Comparison of ENCODE assay signal across 9 cellular contexts in genomic region chr7:129298268-129298893, GRCh38.
DNase-seq lines count a peak whose midpoint lies in the region; ATAC-seq and TF ChIP-seq lines count a peak whose summit lies in the region.
"Had no signal": no experiment of that assay in that cellular context is flagged by ENCODE, and none has a peak within 500 bp of the region (broad histone marks: within the 10 kb centered on the region; RNA-seq: fewer than 3 reads in every experiment).

No MANE protein-coding gene starts in this region.

- peaks cover 16% of the 10 kb centered on the region for H3K36me3 Mint-ChIP-seq in WTC11

- no peak overlapping the region for H3K9ac ChIP-seq in colonic mucosa (ENCODE audit: low read depth in 2 of 2, low read length in 2 of 2)
- H3K9ac ChIP-seq: BLaER1 treated with 17β-estradiol and CSF1 and Interleukin-3, amounts not matched to agents 10 nM and 100 nM had no signal

- no peak for TF ChIP-seq POLR2A in NB4 (IDR thresholded peaks at IDR 0.05; ENCODE audit: extremely low read depth, insufficient read length)
- no peak for TF ChIP-seq POLR2A in suprapubic skin (IDR thresholded peaks at IDR 0.05)

- no peak for TF ChIP-seq EP300 in suprapubic skin (IDR thresholded peaks at IDR 0.05)

- H3K9me3 ChIP-seq in colonic mucosa (no peaks in the 10 kb centered on the region), suprapubic skin (no peaks in the 10 kb centered on the region)

- CTCF ChIA-PET in WTC11 (lab: Charles Lee): interaction anchor here (0.6 to 4.5 kb wide), 28 partner anchors 9 to 171 kb away, joined by 3 to 42 read pairs (median 4); partner anchors contain the start of gene AHCYL2

- H3K4me1 Mint-ChIP-seq in WTC11: no peaks in the 10 kb centered on the region

- WGBS in suprapubic skin: 27% methylated on average over 3 of the region's 3 CpGs

- no peaks in the 10 kb centered on the region for H3K4me1 ChIP-seq in colonic mucosa
- peaks cover 13% of the 10 kb centered on the region for H3K4me1 ChIP-seq in suprapubic skin

- no peaks in the 10 kb centered on the region for H3K27me3 Mint-ChIP-seq in WTC11 (ENCODE audit: low read depth)

- intact Hi-C loops in colonic mucosa (cut with DNase I): loop anchor here (2.0 kb wide), 1 partner anchor 80 kb away; no protein-coding TSS in a partner anchor

- H3K27ac ChIP-seq in colonic mucosa (no peak overlapping the region), suprapubic skin (no peak overlapping the region)
- H3K27ac ChIP-seq: BLaER1 treated with 17β-estradiol and CSF1 and Interleukin-3, amounts not matched to agents 10 nM and 100 nM had no signal

- no peak for ATAC-seq in WTC11
- ATAC-seq in HG02623 (IDR thresholded peaks at IDR 0.05; ENCODE audit: unreplicated experiment): no peak

- no peak overlapping the region for H3K27ac Mint-ChIP-seq in WTC11

- H3K27me3 ChIP-seq in colonic mucosa (no peaks in the 10 kb centered on the region), suprapubic skin (no peaks in the 10 kb centered on the region)
- H3K27me3 ChIP-seq: BLaER1 treated with 17β-estradiol and CSF1 and Interleukin-3, amounts not matched to agents 10 nM and 100 nM had no signal

- H3K9me3 Mint-ChIP-seq in WTC11: peaks cover 25% of the 10 kb centered on the region

- H3K36me3 ChIP-seq in colonic mucosa (no peaks in the 10 kb centered on the region), suprapubic skin (no peaks in the 10 kb centered on the region)

- DNase-seq in NCI-H1436 (lab: John Stamatoyannopoulos, UW) (peak; percentile 37), NCI-H1436 treated with DMSO at 0.1 percent for 48 hours (lab: John Stamatoyannopoulos, UW) (no peak), NB4 (ENCODE audit: low read depth) (peak; percentile 64), WTC11 (ENCODE audit: low spot score) (peak; percentile 50), colonic mucosa (peak; percentile 47), medulla oblongata (ENCODE audit: extremely low spot score) (peak; percentile 58), suprapubic skin (ENCODE audit: low spot score in 2 of 2) (no peak)

- no peak overlapping the region for H3K4me3 ChIP-seq in NB4 (ENCODE audit: low read depth, low read length)
- H3K4me3 ChIP-seq in colonic mucosa: no peak overlapping the region
- H3K4me3 ChIP-seq in suprapubic skin: no peak overlapping the region
- H3K4me3 ChIP-seq: BLaER1 treated with 17β-estradiol and CSF1 and Interleukin-3, amounts not matched to agents 10 nM and 100 nM had no signal

- POLR2A ChIA-PET in WTC11 (lab: Charles Lee): no interaction called here

- no peak overlapping the region for H3K4me3 Mint-ChIP-seq in WTC11

- peak; percentile 88 for TF ChIP-seq CTCF in NB4 (IDR thresholded peaks at IDR 0.05; ENCODE audit: low read depth, low read length)
- TF ChIP-seq CTCF in WTC11 (IDR thresholded peaks at IDR 0.05): peak; percentile 48; the same call in 1 of the 2 replicates
- TF ChIP-seq CTCF in colonic mucosa (IDR thresholded peaks at IDR 0.05): peak; percentile 54
- TF ChIP-seq CTCF in suprapubic skin (IDR thresholded peaks at IDR 0.05): peak; percentile 41 to 45

TF ChIP-seq in WTC11, 78 proteins besides CTCF, POLR2A, EP300 and RAD21:
- TF ChIP-seq, protein P1, sequence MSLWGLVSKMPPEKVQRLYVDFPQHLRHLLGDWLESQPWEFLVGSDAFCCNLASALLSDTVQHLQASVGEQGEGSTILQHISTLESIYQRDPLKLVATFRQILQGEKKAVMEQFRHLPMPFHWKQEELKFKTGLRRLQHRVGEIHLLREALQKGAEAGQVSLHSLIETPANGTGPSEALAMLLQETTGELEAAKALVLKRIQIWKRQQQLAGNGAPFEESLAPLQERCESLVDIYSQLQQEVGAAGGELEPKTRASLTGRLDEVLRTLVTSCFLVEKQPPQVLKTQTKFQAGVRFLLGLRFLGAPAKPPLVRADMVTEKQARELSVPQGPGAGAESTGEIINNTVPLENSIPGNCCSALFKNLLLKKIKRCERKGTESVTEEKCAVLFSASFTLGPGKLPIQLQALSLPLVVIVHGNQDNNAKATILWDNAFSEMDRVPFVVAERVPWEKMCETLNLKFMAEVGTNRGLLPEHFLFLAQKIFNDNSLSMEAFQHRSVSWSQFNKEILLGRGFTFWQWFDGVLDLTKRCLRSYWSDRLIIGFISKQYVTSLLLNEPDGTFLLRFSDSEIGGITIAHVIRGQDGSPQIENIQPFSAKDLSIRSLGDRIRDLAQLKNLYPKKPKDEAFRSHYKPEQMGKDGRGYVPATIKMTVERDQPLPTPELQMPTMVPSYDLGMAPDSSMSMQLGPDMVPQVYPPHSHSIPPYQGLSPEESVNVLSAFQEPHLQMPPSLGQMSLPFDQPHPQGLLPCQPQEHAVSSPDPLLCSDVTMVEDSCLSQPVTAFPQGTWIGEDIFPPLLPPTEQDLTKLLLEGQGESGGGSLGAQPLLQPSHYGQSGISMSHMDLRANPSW (CRISPR knock-in tag; conservative IDR thresholded peaks at IDR 0.05; ENCODE audit: low read depth): no peak
- no peak for TF ChIP-seq CREB1 (CRISPR knock-in tag; IDR thresholded peaks at IDR 0.05)
- no peak for TF ChIP-seq HMGA2 (CRISPR knock-in tag; IDR thresholded peaks at IDR 0.05)
- TF ChIP-seq GRHL2 (CRISPR knock-in tag; IDR thresholded peaks at IDR 0.05; ENCODE audit: insufficient replicate concordance, severe bottlenecking): no peak
- TF ChIP-seq ZSCAN18 (CRISPR knock-in tag; IDR thresholded peaks at IDR 0.05): no peak
- no peak for TF ChIP-seq ERG (CRISPR knock-in tag; IDR thresholded peaks at IDR 0.05)
- TF ChIP-seq, protein P2, sequence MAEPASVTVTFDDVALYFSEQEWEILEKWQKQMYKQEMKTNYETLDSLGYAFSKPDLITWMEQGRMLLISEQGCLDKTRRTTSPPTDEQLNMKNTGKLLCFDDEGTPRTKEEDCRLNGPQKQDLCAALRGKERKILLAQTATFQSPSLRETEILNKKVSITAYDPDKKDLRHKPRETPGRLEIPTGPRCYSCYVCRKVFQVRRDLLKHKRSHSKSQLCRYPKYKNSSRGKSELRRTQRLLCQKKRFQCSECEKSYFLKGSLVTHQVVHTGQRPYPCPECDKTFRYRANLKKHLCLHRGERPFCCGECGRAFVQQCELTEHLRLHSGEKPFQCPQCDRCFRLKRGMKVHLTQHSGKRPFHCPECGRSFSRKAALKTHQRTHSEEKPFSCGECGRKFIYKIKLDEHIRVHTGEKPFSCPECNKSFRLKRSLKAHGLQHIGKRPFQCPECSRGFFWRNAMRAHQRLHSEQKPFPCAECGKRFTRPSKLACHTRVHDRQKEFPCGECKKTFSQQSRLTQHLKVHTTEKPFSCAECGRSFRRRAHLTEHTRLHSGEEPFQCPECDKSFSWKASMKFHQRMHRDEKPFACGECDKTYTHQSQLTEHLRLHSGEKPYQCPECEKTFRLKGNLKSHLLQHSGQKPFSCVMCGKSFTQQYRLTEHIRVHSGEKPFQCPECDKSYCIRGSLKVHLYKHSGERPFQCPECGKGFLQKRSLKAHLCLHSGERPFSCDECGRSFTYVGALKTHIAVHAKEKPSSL (CRISPR knock-in tag; conservative IDR thresholded peaks at IDR 0.05): no peak
- TF ChIP-seq GABPB1 (CRISPR knock-in tag; IDR thresholded peaks at IDR 0.05): no peak
- no peak for TF ChIP-seq CREM (CRISPR knock-in tag; IDR thresholded peaks at IDR 0.05)
- TF ChIP-seq EMX1 (CRISPR knock-in tag; IDR thresholded peaks at IDR 0.05): no peak
- TF ChIP-seq ETV6 (CRISPR knock-in tag; IDR thresholded peaks at IDR 0.05): no peak
- no peak for TF ChIP-seq CBFB (CRISPR knock-in tag; IDR thresholded peaks at IDR 0.05; ENCODE audit: low read depth)
- TF ChIP-seq ZNF423 (CRISPR knock-in tag; IDR thresholded peaks at IDR 0.05): no peak
- no peak for TF ChIP-seq JAZF1 (CRISPR knock-in tag; IDR thresholded peaks at IDR 0.05)
TF ChIP-seq in WTC11: peak in this region for 0.

Comparison
In these comparisons a context has a peak if more than half of its experiments do, and no peak if none do; other contexts are left out.
1. DNase-seq: peak in NCI-H1436 (single experiment), NB4 (single experiment), WTC11 (single experiment), colonic mucosa (single experiment) and medulla oblongata (single experiment); none in NCI-H1436 treated with DMSO at 0.1 percent for 48 hours (single experiment) and suprapubic skin (0 of 2).
2. Peak in every context shown above with its lines, with median percentiles within 50 percentile points of each other: CTCF ChIP-seq.